In genomic region chr9:68546596-68547390, GRCh38 we compare ENCODE assay signal across 9 cellular contexts. TPM values are rescaled to one million over a fixed set of nuclear protein-coding genes. Genes with fewer than 3 reads are reported as not detected.
DNase-seq lines count a peak whose midpoint lies in the region; ATAC-seq and TF ChIP-seq lines count a peak whose summit lies in the region.
"Had no signal": no experiment of that assay in that cellular context is flagged by ENCODE, and none has a peak within 500 bp of the region (broad histone marks: within the 10 kb centered on the region; RNA-seq: fewer than 3 reads in every experiment).

No MANE protein-coding gene starts in this region.

- intact Hi-C loops in Right ventricle myocardium superior (cut with DNase I), result no loop called here
- intact Hi-C loops in Caco-2 (cut with micrococcal nuclease; ENCODE audit: unreplicated experiment), result no loop called here

- peak; percentile 81 for DNase-seq in GF-D8 (lab: John Stamatoyannopoulos, UW)
- peak; percentile 44 for DNase-seq in Right ventricle myocardium superior
- DNase-seq in superior temporal gyrus (ENCODE audit: extremely low spot score), result peak; percentile 18
- no peak for DNase-seq in Caco-2
- no peak for DNase-seq in NCI-H2107 (lab: John Stamatoyannopoulos, UW)
- no peak for DNase-seq in effector CD8-positive, alpha-beta T cell (lab: John Stamatoyannopoulos, UW)

- H3K4me3 Mint-ChIP-seq in Caco-2 (ENCODE audit: unreplicated experiment), result no peak overlapping the region

- TF ChIP-seq CTCF in Caco-2 (IDR thresholded peaks at IDR 0.05; ENCODE audit: insufficient read depth in 1 of 2, low read depth in 1 of 2, low read length in 1 of 2, severe bottlenecking in 1 of 2, unreplicated experiment in 1 of 2), result no peak

- H3K4me3 ChIP-seq in Caco-2 (ENCODE audit: low read depth, low read length), result no peak overlapping the region

- no peak overlapping the region for H3K27ac Mint-ChIP-seq in Caco-2 (ENCODE audit: unreplicated experiment)

- no peaks in the 10 kb centered on the region for H3K9me3 ChIP-seq in Caco-2

- no peaks in the 10 kb centered on the region for H3K36me3 ChIP-seq in Caco-2 (ENCODE audit: control insufficient read depth, insufficient read depth, low read length)

- no TSS peak for BruUV-seq in Caco-2 (replicated peaks; lab: Mats Ljungman, UMichigan)

- POLR2A ChIA-PET in Caco-2 (lab: Charles Lee), result no interaction called here

- H3K36me3 Mint-ChIP-seq in Caco-2 (ENCODE audit: insufficient read depth, unreplicated experiment), result no peaks in the 10 kb centered on the region

- no peaks in the 10 kb centered on the region for H3K4me1 ChIP-seq in Caco-2

- CTCF ChIA-PET in Caco-2 (lab: Charles Lee), result no interaction called here

- H3K27me3 Mint-ChIP-seq in Caco-2 (ENCODE audit: insufficient read depth, unreplicated experiment), result peaks cover 2% of the 10 kb centered on the region

- no peaks in the 10 kb centered on the region for H3K4me1 Mint-ChIP-seq in Caco-2 (ENCODE audit: low read depth, unreplicated experiment)

- ATAC-seq in GM21423 (IDR thresholded peaks at IDR 0.05; ENCODE audit: unreplicated experiment) (peak; percentile 84), HG03575 (IDR thresholded peaks at IDR 0.05; ENCODE audit: extremely low read depth, insufficient number of reproducible peaks, low FRiP score, unreplicated experiment) (peak; percentile 52), Right ventricle myocardium superior (ENCODE audit: poor library complexity) (peak; percentile 73)

- H3K27me3 ChIP-seq in Caco-2 (replicated peaks; ENCODE audit: control insufficient read depth, insufficient read depth, low read length), result no peaks in the 10 kb centered on the region

- H3K9me3 Mint-ChIP-seq in Caco-2 (ENCODE audit: unreplicated experiment), result no peaks in the 10 kb centered on the region

RNA-seq across cellular contexts. Expression of gene TMEM252, which starts 6.1 kb away (rescaled TPM):
- total RNA-seq in Right ventricle myocardium superior (not detected), Caco-2 (2022) (not detected in 2 replicates)
- total RNA-seq: temporal lobe had no signal

Comparison
In these comparisons a context has a peak if more than half of its experiments do, and no peak if none do; other contexts are left out.
1. DNase-seq: peak in GF-D8 (single experiment), Right ventricle myocardium superior (single experiment) and superior temporal gyrus (single experiment); none in Caco-2 (0 of 2), NCI-H2107 (single experiment) and effector CD8-positive, alpha-beta T cell (single experiment).
2. Peak in every context shown above with its lines, with median percentiles within 50 percentile points of each other: ATAC-seq.